8 cellular contexts compared by ENCODE assay signal in genomic region chr2:232292395-232293154, GRCh38.
A peak's percentile ranks its signal among the peaks of the same experiment; 100 is the strongest.
DNase-seq lines count a peak whose midpoint lies in the region; ATAC-seq and TF ChIP-seq lines count a peak whose summit lies in the region.

No MANE protein-coding gene starts in this region.

- H3K27me3 Mint-ChIP-seq in activated T-cell treated with anti-CD3 and anti-CD28 coated beads, Interleukin-2, amount 50 U/mL, for 4 hours (ENCODE audit: low read depth), result no peaks in the 10 kb centered on the region

- no peaks in the 10 kb centered on the region for H3K27me3 ChIP-seq in NT2/D1 (ENCODE audit: insufficient read depth, insufficient read length)

- no peaks in the 10 kb centered on the region for H3K9me3 ChIP-seq in NT2/D1 (ENCODE audit: insufficient read depth, low read length)

- in situ Hi-C loops in Caki2 (cut with HindIII; ENCODE audit: low pct_unique_long_range_greater_than_20kb, low sequenced_read_pairs), result no loop called here

- peak; percentile 43 to 59 for ATAC-seq in activated T-cell treated with anti-CD3 and anti-CD28 coated beads, Interleukin-2, amount 50 U/mL, for 4 hours
- no peak for ATAC-seq in HG03457 (IDR thresholded peaks at IDR 0.05; ENCODE audit: unreplicated experiment)

- no peaks in the 10 kb centered on the region for H3K9me3 Mint-ChIP-seq in activated T-cell treated with anti-CD3 and anti-CD28 coated beads, Interleukin-2, amount 50 U/mL, for 4 hours

- H3K4me3 ChIP-seq in NT2/D1 (ENCODE audit: insufficient read length, low read depth) (no peak overlapping the region), retinal pigment epithelial cell (ENCODE audit: low read length) (no peak overlapping the region)

- no peaks in the 10 kb centered on the region for H3K36me3 ChIP-seq in NT2/D1 (ENCODE audit: insufficient read depth, insufficient read length, low read length)

- peak; percentile 86 for TF ChIP-seq CTCF in retinal pigment epithelial cell (conservative IDR thresholded peaks at IDR 0.05; ENCODE audit: low read depth, low read length)

- H3K4me1 Mint-ChIP-seq in activated T-cell treated with anti-CD3 and anti-CD28 coated beads, Interleukin-2, amount 50 U/mL, for 4 hours (ENCODE audit: low read depth), result peaks cover 3% of the 10 kb centered on the region

- DNase-seq in Caki2 (ENCODE audit: low read depth), result peak; percentile 20
- DNase-seq in H4 (ENCODE audit: low spot score), result peak; percentile 54
- peak; percentile 59 for DNase-seq in NT2/D1 (ENCODE audit: low read depth, low spot score)
- DNase-seq in activated T-cell treated with anti-CD3 and anti-CD28 coated beads, Interleukin-2, amount 50 U/mL, for 4 hours, result peak; percentile 32
- DNase-seq in glomerular visceral epithelial cell (ENCODE audit: extremely low spot score), result peak; percentile 57
- peak; percentile 3 for DNase-seq in retinal pigment epithelial cell (ENCODE audit: low read depth)
- DNase-seq in Ammon's horn (ENCODE audit: low spot score), result no peak

- peaks cover 5% of the 10 kb centered on the region for H3K4me1 ChIP-seq in NT2/D1 (ENCODE audit: insufficient read depth, insufficient read length)

- no peak overlapping the region for H3K4me3 Mint-ChIP-seq in activated T-cell treated with anti-CD3 and anti-CD28 coated beads, Interleukin-2, amount 50 U/mL, for 4 hours

- H3K36me3 Mint-ChIP-seq in activated T-cell treated with anti-CD3 and anti-CD28 coated beads, Interleukin-2, amount 50 U/mL, for 4 hours (ENCODE audit: insufficient read depth), result peaks cover 6% of the 10 kb centered on the region

- H3K9ac ChIP-seq in NT2/D1 (ENCODE audit: insufficient read length, low read depth), result no peak overlapping the region
